27 cellular contexts compared by ENCODE assay signal in genomic region chr18:39958876-39959275, GRCh38.
"Had no signal": no experiment of that assay in that cellular context is flagged by ENCODE, and none has a peak within 500 bp of the region (broad histone marks: within the 10 kb centered on the region; RNA-seq: fewer than 3 reads in every experiment).

No MANE protein-coding gene starts in this region.

- DNase-seq: activated CD4-positive, alpha-beta memory T cell treated with anti-CD3 and anti-CD28 coated beads, Interleukin-2, amount 10 ng/mL, durations not matched to agents 7 days and 5 days; activated CD4-positive, alpha-beta T cell treated with anti-CD3 and anti-CD28 coated beads for 1 hour; activated CD4-positive, alpha-beta T cell treated with anti-CD3 and anti-CD28 coated beads, Interleukin-2, amount 10 ng/mL, durations not matched to agents 7 days and 5 days; activated CD8-positive, alpha-beta memory T cell treated with anti-CD3 and anti-CD28 coated beads, Interleukin-2, amount 50 U/mL, for 48 hours; activated gamma-delta T cell treated with Interleukin-2 at 50 U/mL for 16 hours; activated naive CD4-positive, alpha-beta T cell treated with anti-CD3 and anti-CD28 coated beads, Interleukin-2, amount 50 U/mL, for 16 hours; activated T-cell treated with anti-CD3 and anti-CD28 coated beads, Interleukin-2, amount 50 U/mL, for 4 hours; cerebellar nuclear complex; colonic mucosa; effector CD8-positive, alpha-beta T cell; erythroblast; heart left ventricle; hypothalamus; left ventricle myocardium inferior; naive thymus-derived CD4-positive, alpha-beta T cell; ovary; retina; stimulated activated CD4-positive, alpha-beta T cell treated with anti-CD3 and anti-CD28 coated beads, Interleukin-12 subunit alpha, Interleukin-12 subunit beta, amount 100 ng/mL, for 4 hours; stimulated activated CD4-positive, alpha-beta T cell treated with anti-CD3 and anti-CD28 coated beads, Interleukin-4, amount 100 ng/mL, for 1 hour; stimulated activated naive CD8-positive, alpha-beta T cell treated with anti-CD3 and anti-CD28 coated beads, Interleukin-15, Interleukin-2, amounts not matched to agents 100 U/mL and 50 U/mL, for 24 hours; T1000; trophoblast cell had no signal

- ATAC-seq: activated T-cell treated with anti-CD3 and anti-CD28 coated beads, Interleukin-2, amount 50 U/mL, for 4 hours; activated T-helper 17 cell treated with anti-CD3 and anti-CD28 coated beads, Interleukin-2, amount 50 U/mL, for 72 hours; heart left ventricle; naive thymus-derived CD4-positive, alpha-beta T cell; sciatic nerve; stimulated activated naive CD8-positive, alpha-beta T cell treated with anti-CD3 and anti-CD28 coated beads, Interleukin-15, Interleukin-2, amounts not matched to agents 100 U/mL and 50 U/mL, for 24 hours had no signal

- H3K27me3 ChIP-seq: cardiac muscle cell, colonic mucosa, heart left ventricle, ovary had no signal

- H3K9me3 ChIP-seq: colonic mucosa, heart left ventricle, left ventricle myocardium inferior, ovary, thoracic aorta had no signal

- H3K4me1 ChIP-seq: colonic mucosa, heart left ventricle, left ventricle myocardium inferior had no signal

- H3K27ac ChIP-seq: cardiac muscle cell, colonic mucosa, heart left ventricle, left ventricle myocardium inferior, ovary, skin epidermis, thoracic aorta had no signal

- H3K4me3 ChIP-seq: cardiac muscle cell, colonic mucosa, heart left ventricle, left ventricle myocardium inferior, ovary, skin epidermis, thoracic aorta had no signal

- H3K36me3 ChIP-seq: cardiac muscle cell, colonic mucosa, heart left ventricle, left ventricle myocardium inferior, ovary, thoracic aorta had no signal
